ENCODE assay signal across 6 cellular contexts in genomic region chr10:97687785-97688781, GRCh38.
DNase-seq lines count a peak whose midpoint lies in the region; ATAC-seq and TF ChIP-seq lines count a peak whose summit lies in the region.

No MANE protein-coding gene starts in this region.

- peaks cover 3% of the 10 kb centered on the region for H3K27me3 ChIP-seq in iPS-15b (ENCODE audit: control insufficient read depth, insufficient read depth, low read length)

- peak overlapping the region; percentile 70 for H3K4me3 ChIP-seq in iPS-15b (ENCODE audit: low read depth, low read length)

- ATAC-seq in HG02938 (IDR thresholded peaks at IDR 0.05; ENCODE audit: unreplicated experiment), result no peak
- no peak for ATAC-seq in GM21423 (IDR thresholded peaks at IDR 0.05; ENCODE audit: unreplicated experiment)

- H3K9ac ChIP-seq in iPS-15b (ENCODE audit: low read depth, low read length), result peak overlapping the region; percentile 92

- no peaks in the 10 kb centered on the region for H3K36me3 ChIP-seq in iPS-15b (ENCODE audit: control insufficient read depth, insufficient read depth, low read length)

- TF ChIP-seq CTCF in C4-2B (conservative IDR thresholded peaks at IDR 0.05), result no peak

- no peaks in the 10 kb centered on the region for H3K9me3 ChIP-seq in iPS-15b (ENCODE audit: control insufficient read depth, insufficient read depth, low read length)

- peak overlapping the region; percentile 73 for H3K27ac ChIP-seq in C4-2B

- peaks cover 10% of the 10 kb centered on the region for H3K4me1 ChIP-seq in iPS-15b (ENCODE audit: control insufficient read depth, insufficient read depth, low read length)

- DNase-seq in SHP77 treated with DMSO at 0.1 percent for 48 hours (lab: John Stamatoyannopoulos, UW) (peak; percentile 51), 8988T (no peak)
